Comparison of ENCODE assay signal across 12 cellular contexts in the genomic region with DNA sequence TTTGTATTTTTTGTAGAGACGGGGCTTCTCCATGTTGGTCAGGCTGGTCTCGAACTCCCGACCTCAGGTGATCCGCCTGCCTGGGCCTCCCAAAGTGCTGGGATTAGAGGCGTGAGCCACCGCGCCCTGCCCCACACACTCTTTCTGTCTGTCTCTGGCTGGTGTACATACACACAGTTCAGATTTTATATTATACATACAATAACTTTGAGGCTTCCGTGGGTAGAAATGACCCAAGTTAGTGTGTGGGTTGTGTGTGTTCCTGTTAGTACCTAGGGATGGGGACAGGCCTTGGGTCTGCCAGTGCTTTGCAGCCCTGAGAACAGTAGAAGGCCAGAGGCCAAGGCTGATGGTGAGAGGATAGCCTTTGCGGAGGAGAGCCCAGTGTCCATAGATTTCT. TPM values are rescaled to one million over a fixed set of nuclear protein-coding genes. Genes with fewer than 3 reads are reported as not detected.
DNase-seq lines count a peak whose midpoint lies in the region; ATAC-seq and TF ChIP-seq lines count a peak whose summit lies in the region.
"Had no signal": no experiment of that assay in that cellular context is flagged by ENCODE, and none has a peak within 500 bp of the region (broad histone marks: within the 10 kb centered on the region; RNA-seq: fewer than 3 reads in every experiment).

No MANE protein-coding gene starts in this region.

- no peaks in the 10 kb centered on the region for H3K36me3 Mint-ChIP-seq in Caco-2 (ENCODE audit: insufficient read depth, unreplicated experiment)
- H3K36me3 Mint-ChIP-seq in WTC11 = no peaks in the 10 kb centered on the region
- H3K36me3 Mint-ChIP-seq in stimulated activated effector memory CD8-positive, alpha-beta T cell treated with anti-CD3 and anti-CD28 coated beads, Interleukin-12 subunit alpha, Interleukin-12 subunit beta, amount 100 ng/mL, for 72 hours = peaks cover 63% of the 10 kb centered on the region

- TF ChIP-seq CTCF in Caco-2 (IDR thresholded peaks at IDR 0.05; ENCODE audit: insufficient read depth in 1 of 2, low read depth in 1 of 2, low read length in 1 of 2, severe bottlenecking in 1 of 2, unreplicated experiment in 1 of 2) (no peak), WTC11 (IDR thresholded peaks at IDR 0.05) (no peak), fibroblast of villous mesenchyme (IDR thresholded peaks at IDR 0.05; ENCODE audit: insufficient read depth, low read depth, low read length) (no peak)

- H3K4me1 ChIP-seq in Caco-2 = peaks cover 10% of the 10 kb centered on the region; the same call in 1 of the 2 replicates

- no peaks in the 10 kb centered on the region for H3K9me3 Mint-ChIP-seq in Caco-2 (ENCODE audit: unreplicated experiment)
- no peaks in the 10 kb centered on the region for H3K9me3 Mint-ChIP-seq in WTC11
- no peaks in the 10 kb centered on the region for H3K9me3 Mint-ChIP-seq in stimulated activated effector memory CD8-positive, alpha-beta T cell treated with anti-CD3 and anti-CD28 coated beads, Interleukin-12 subunit alpha, Interleukin-12 subunit beta, amount 100 ng/mL, for 72 hours

- POLR2A ChIA-PET in Caco-2 (lab: Charles Lee) = no interaction called here
- POLR2A ChIA-PET in WTC11 (lab: Charles Lee) = interaction anchor here (0.7 kb wide), 1 partner anchor 22 kb away, joined by 5 read pairs; no protein-coding TSS in a partner anchor

- in situ Hi-C loops in KBM-7 (cut with MboI; ENCODE audit: low pct_unique_long_range_greater_than_20kb, low sequenced_read_pairs) = no loop called here

- H3K4me3 Mint-ChIP-seq in Caco-2 (ENCODE audit: unreplicated experiment) (peak overlapping the region; percentile 86), WTC11 (peak overlapping the region; percentile 75; the same call in 1 of the 2 replicates)
- peak overlapping the region; percentile 80 for H3K4me3 Mint-ChIP-seq in stimulated activated effector memory CD8-positive, alpha-beta T cell treated with anti-CD3 and anti-CD28 coated beads, Interleukin-12 subunit alpha, Interleukin-12 subunit beta, amount 100 ng/mL, for 72 hours

- no peaks in the 10 kb centered on the region for H3K27me3 ChIP-seq in Caco-2 (replicated peaks; ENCODE audit: control insufficient read depth, insufficient read depth, low read length)

- H3K9me3 ChIP-seq in Caco-2 = no peaks in the 10 kb centered on the region

- no peak for DNase-seq in Caco-2
- DNase-seq in WTC11 (ENCODE audit: low spot score) = no peak
- DNase-seq in fibroblast of villous mesenchyme (ENCODE audit: low read depth) = no peak
- DNase-seq in stimulated activated effector memory CD8-positive, alpha-beta T cell treated with anti-CD3 and anti-CD28 coated beads, Interleukin-12 subunit alpha, Interleukin-12 subunit beta, amount 100 ng/mL, for 72 hours (ENCODE audit: low spot score in 2 of 2) = no peak
- no peak for DNase-seq in KBM-7
- DNase-seq in NCI-H82 (lab: John Stamatoyannopoulos, UW) = no peak
- no peak for DNase-seq in NCI-H2107 treated with DMSO at 0.1 percent for 48 hours (lab: John Stamatoyannopoulos, UW; ENCODE audit: unreplicated experiment)
- DNase-seq: activated naive CD4-positive, alpha-beta T cell treated with anti-CD3 and anti-CD28 coated beads, Interleukin-2, amount 50 U/mL, for 16 hours; SHP77 treated with DMSO at 0.1 percent for 48 hours; WERI-Rb-1 had no signal

- H3K27ac Mint-ChIP-seq in Caco-2 (ENCODE audit: unreplicated experiment) (no peak overlapping the region), WTC11 (no peak overlapping the region)
- H3K27ac Mint-ChIP-seq in stimulated activated effector memory CD8-positive, alpha-beta T cell treated with anti-CD3 and anti-CD28 coated beads, Interleukin-12 subunit alpha, Interleukin-12 subunit beta, amount 100 ng/mL, for 72 hours = peak overlapping the region; percentile 96

- intact Hi-C loops in Caco-2 (cut with micrococcal nuclease; ENCODE audit: unreplicated experiment) = no loop called here

- H3K27me3 Mint-ChIP-seq in Caco-2 (ENCODE audit: insufficient read depth, unreplicated experiment) (peaks cover 7% of the 10 kb centered on the region), WTC11 (ENCODE audit: low read depth) (peaks cover 93% of the 10 kb centered on the region)

- H3K4me3 ChIP-seq in Caco-2 (ENCODE audit: low read depth, low read length) (no peak overlapping the region), fibroblast of villous mesenchyme (ENCODE audit: low read depth, low read length) (peak overlapping the region; percentile 96)

- peaks cover 3% of the 10 kb centered on the region for H3K36me3 ChIP-seq in Caco-2 (ENCODE audit: control insufficient read depth, insufficient read depth, low read length)
- H3K36me3 ChIP-seq: WERI-Rb-1 had no signal

- no TSS peak for BruUV-seq in Caco-2 (replicated peaks; lab: Mats Ljungman, UMichigan)

- CTCF ChIA-PET in Caco-2 (lab: Charles Lee) (interaction anchor here (0.7 to 2.1 kb wide), 2 partner anchors 117 to 231 kb away, joined by 3 to 4 read pairs; no protein-coding TSS in a partner anchor), WTC11 (lab: Charles Lee) (interaction anchor here (0.7 kb wide), 1 partner anchor 187 kb away, joined by 3 read pairs; no protein-coding TSS in a partner anchor)

- no peak for ATAC-seq in WTC11
- no peak for ATAC-seq in stimulated activated effector memory CD8-positive, alpha-beta T cell treated with anti-CD3 and anti-CD28 coated beads, Interleukin-12 subunit alpha, Interleukin-12 subunit beta, amount 100 ng/mL, for 72 hours

- H3K4me1 Mint-ChIP-seq in Caco-2 (ENCODE audit: low read depth, unreplicated experiment) = peaks cover 16% of the 10 kb centered on the region
- peaks cover 23% of the 10 kb centered on the region for H3K4me1 Mint-ChIP-seq in WTC11
- peaks cover 21% of the 10 kb centered on the region for H3K4me1 Mint-ChIP-seq in stimulated activated effector memory CD8-positive, alpha-beta T cell treated with anti-CD3 and anti-CD28 coated beads, Interleukin-12 subunit alpha, Interleukin-12 subunit beta, amount 100 ng/mL, for 72 hours

TF ChIP-seq in WTC11, 78 proteins besides CTCF, POLR2A, EP300 and RAD21:
- TF ChIP-seq FOXJ3 (CRISPR knock-in tag; IDR thresholded peaks at IDR 0.05; ENCODE audit: borderline replicate concordance) (no peak), ELF4 (CRISPR knock-in tag; IDR thresholded peaks at IDR 0.05; ENCODE audit: low read depth) (no peak)
- TF ChIP-seq, protein P1, sequence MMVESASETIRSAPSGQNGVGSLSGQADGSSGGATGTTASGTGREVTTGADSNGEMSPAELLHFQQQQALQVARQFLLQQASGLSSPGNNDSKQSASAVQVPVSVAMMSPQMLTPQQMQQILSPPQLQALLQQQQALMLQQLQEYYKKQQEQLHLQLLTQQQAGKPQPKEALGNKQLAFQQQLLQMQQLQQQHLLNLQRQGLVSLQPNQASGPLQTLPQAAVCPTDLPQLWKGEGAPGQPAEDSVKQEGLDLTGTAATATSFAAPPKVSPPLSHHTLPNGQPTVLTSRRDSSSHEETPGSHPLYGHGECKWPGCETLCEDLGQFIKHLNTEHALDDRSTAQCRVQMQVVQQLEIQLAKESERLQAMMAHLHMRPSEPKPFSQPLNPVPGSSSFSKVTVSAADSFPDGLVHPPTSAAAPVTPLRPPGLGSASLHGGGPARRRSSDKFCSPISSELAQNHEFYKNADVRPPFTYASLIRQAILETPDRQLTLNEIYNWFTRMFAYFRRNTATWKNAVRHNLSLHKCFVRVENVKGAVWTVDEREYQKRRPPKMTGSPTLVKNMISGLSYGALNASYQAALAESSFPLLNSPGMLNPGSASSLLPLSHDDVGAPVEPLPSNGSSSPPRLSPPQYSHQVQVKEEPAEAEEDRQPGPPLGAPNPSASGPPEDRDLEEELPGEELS (CRISPR knock-in tag; IDR thresholded peaks at IDR 0.05) = no peak

RNA-seq across cellular contexts. Expression of a gene that starts 2.8 kb away (rescaled TPM):
- 10.6 and 12.7 TPM in 2 replicates for total RNA-seq in Caco-2 (2022)
- total RNA-seq in WTC11 (2021) = 0.34 to 0.57 TPM (median 0.55 TPM) in 3 replicates
- total RNA-seq in fibroblast of villous mesenchyme = 0.32 and 0.86 TPM in 2 replicates
- total RNA-seq: HT1080, smooth muscle cell had no signal
